Comparison of ENCODE assay signal across 1 cellular context in genomic region chr7:103148994-103149807, GRCh38.
A peak's percentile ranks its signal among the peaks of the same experiment; 100 is the strongest.
TF ChIP-seq lines count a peak whose summit lies in the region.

Gene NAPEPLD, minus strand, starts transcription at chr7:103149099. Its CDS starts 20,323 bp downstream, at chr7:103128776.

TF ChIP-seq in HepG2, 621 proteins besides CTCF, POLR2A, EP300 and RAD21 (continued from another document and continues in another):
- no peak for TF ChIP-seq HMG20B (CRISPR knock-in tag; conservative IDR thresholded peaks at IDR 0.05)
- peak; percentile 82 for TF ChIP-seq KDM2A (CRISPR knock-in tag; IDR thresholded peaks at IDR 0.05; ENCODE audit: borderline replicate concordance, low read depth)
- TF ChIP-seq ZNF737 (CRISPR knock-in tag; IDR thresholded peaks at IDR 0.05; ENCODE audit: borderline replicate concordance), result peak; percentile 84
- TF ChIP-seq BATF2 (CRISPR knock-in tag; IDR thresholded peaks at IDR 0.05), result 0 out of 2 replicates have a peak, but pooled peaks have one; percentile 14
- peak; percentile 74; the same call in 1 of the 2 replicates for TF ChIP-seq ZXDC (CRISPR knock-in tag; IDR thresholded peaks at IDR 0.05)
- TF ChIP-seq ZNF512 (CRISPR knock-in tag; IDR thresholded peaks at IDR 0.05), result no peak
- TF ChIP-seq HOXD1 (CRISPR knock-in tag; IDR thresholded peaks at IDR 0.05), result no peak; the same call in 1 of the 2 replicates
- no peak for TF ChIP-seq LRRFIP1 (CRISPR knock-in tag; conservative IDR thresholded peaks at IDR 0.05)
- 0 out of 2 replicates have a peak, but pooled peaks have one; percentile 30 for TF ChIP-seq SALL2 (CRISPR knock-in tag; IDR thresholded peaks at IDR 0.05)
- TF ChIP-seq NFAT5 (CRISPR knock-in tag; IDR thresholded peaks at IDR 0.05), result no peak
- TF ChIP-seq SAP130 (CRISPR knock-in tag; IDR thresholded peaks at IDR 0.05; ENCODE audit: low read depth), result peak; percentile 54
- TF ChIP-seq FLYWCH1 (CRISPR knock-in tag; IDR thresholded peaks at IDR 0.05), result peak; percentile 89; the same call in 1 of the 2 replicates
- 0 out of 2 replicates have a peak, but pooled peaks have one; percentile 31 for TF ChIP-seq NFIC (IDR thresholded peaks at IDR 0.05; ENCODE audit: low read length)
- TF ChIP-seq TAF1 (CRISPR knock-in tag; IDR thresholded peaks at IDR 0.05), result peak; percentile 58; the same call in 1 of the 2 replicates
- 0 out of 2 replicates have a peak, but pooled peaks have one; percentile 33 for TF ChIP-seq ZNF552 (CRISPR knock-in tag; IDR thresholded peaks at IDR 0.05; ENCODE audit: borderline replicate concordance)
- 0 out of 2 replicates have a peak, but pooled peaks have one; percentile 16 for TF ChIP-seq ZFP36L1 (CRISPR knock-in tag; IDR thresholded peaks at IDR 0.05)
- TF ChIP-seq MAX (IDR thresholded peaks at IDR 0.05), result peak; percentile 87
- TF ChIP-seq FOXK1 (CRISPR knock-in tag; IDR thresholded peaks at IDR 0.05; ENCODE audit: borderline replicate concordance, low read depth), result no peak
- no peak for TF ChIP-seq HNRNPH1 (optimal IDR thresholded peaks at IDR 0.05; ENCODE audit: low read depth, low read length)
- TF ChIP-seq NFATC3 (CRISPR knock-in tag; IDR thresholded peaks at IDR 0.05), result peak; percentile 55; the same call in 1 of the 2 replicates
- no peak for TF ChIP-seq SMARCC2 (IDR thresholded peaks at IDR 0.05)
- TF ChIP-seq CBX5 (CRISPR knock-in tag; IDR thresholded peaks at IDR 0.05; ENCODE audit: borderline replicate concordance), result peak; percentile 70; the same call in 1 of the 2 replicates
- TF ChIP-seq RBFOX2 (IDR thresholded peaks at IDR 0.05; ENCODE audit: low read depth, low read length), result peak; percentile 97
- no peak for TF ChIP-seq ADNP (CRISPR knock-in tag; IDR thresholded peaks at IDR 0.05)
- peak; percentile 59; the same call in 1 of the 2 replicates for TF ChIP-seq NRL (CRISPR knock-in tag; IDR thresholded peaks at IDR 0.05; ENCODE audit: borderline replicate concordance)
- TF ChIP-seq ZNF772 (CRISPR knock-in tag; IDR thresholded peaks at IDR 0.05), result peak; percentile 15; the same call in 1 of the 2 replicates
- TF ChIP-seq ZNF274 (CRISPR knock-in tag; IDR thresholded peaks at IDR 0.05), result peak; percentile 82
- no peak for TF ChIP-seq ZNF446 (CRISPR knock-in tag; IDR thresholded peaks at IDR 0.05)
- no peak for TF ChIP-seq ZNF816 (CRISPR knock-in tag; IDR thresholded peaks at IDR 0.05; ENCODE audit: borderline replicate concordance)
- peak; percentile 65; the same call in 1 of the 2 replicates for TF ChIP-seq PHF20 (CRISPR knock-in tag; IDR thresholded peaks at IDR 0.05)
- no peak for TF ChIP-seq IRX3 (CRISPR knock-in tag; IDR thresholded peaks at IDR 0.05; ENCODE audit: borderline replicate concordance, low read depth)
- no peak for TF ChIP-seq NBN (conservative IDR thresholded peaks at IDR 0.05)
- no peak for TF ChIP-seq SKI (IDR thresholded peaks at IDR 0.05; ENCODE audit: partially characterized antibody)
- TF ChIP-seq ARID4A (CRISPR knock-in tag; IDR thresholded peaks at IDR 0.05; ENCODE audit: borderline replicate concordance), result peak; percentile 60; the same call in 1 of the 2 replicates
- TF ChIP-seq ZNF775 (CRISPR knock-in tag; IDR thresholded peaks at IDR 0.05; ENCODE audit: borderline replicate concordance), result no peak
- 0 out of 2 replicates have a peak, but pooled peaks have one; percentile 13 for TF ChIP-seq TMF1 (CRISPR knock-in tag; IDR thresholded peaks at IDR 0.05; ENCODE audit: low read depth)
- no peak for TF ChIP-seq ZNF343 (CRISPR knock-in tag; IDR thresholded peaks at IDR 0.05)
- no peak for TF ChIP-seq TBX3 (IDR thresholded peaks at IDR 0.05; ENCODE audit: borderline replicate concordance)
- no peak for TF ChIP-seq U2AF1 (optimal IDR thresholded peaks at IDR 0.05; ENCODE audit: low read depth, low read length)
- TF ChIP-seq HNF4A (CRISPR knock-in tag; IDR thresholded peaks at IDR 0.05), result peak; percentile 39; the same call in 1 of the 2 replicates
- TF ChIP-seq TARDBP (CRISPR knock-in tag; IDR thresholded peaks at IDR 0.05), result 0 out of 2 replicates have a peak, but pooled peaks have one; percentile 27
- peak; percentile 68; the same call in 1 of the 2 replicates for TF ChIP-seq ZNF317 (CRISPR knock-in tag; IDR thresholded peaks at IDR 0.05)
- TF ChIP-seq YEATS2 (CRISPR knock-in tag; IDR thresholded peaks at IDR 0.05; ENCODE audit: borderline replicate concordance), result peak; percentile 55
- TF ChIP-seq MED8 (CRISPR knock-in tag; IDR thresholded peaks at IDR 0.05; ENCODE audit: insufficient replicate concordance), result no peak
- peak; percentile 93 for TF ChIP-seq ZNF768 (CRISPR knock-in tag; IDR thresholded peaks at IDR 0.05)
- no peak for TF ChIP-seq ZNF549 (CRISPR knock-in tag; IDR thresholded peaks at IDR 0.05)
- TF ChIP-seq NR2F1 (CRISPR knock-in tag; IDR thresholded peaks at IDR 0.05), result 0 out of 4 replicates have a peak, but pooled peaks of 1 of the 2 experiments have one; percentile 36
- no peak for TF ChIP-seq ZNF337 (CRISPR knock-in tag; IDR thresholded peaks at IDR 0.05; ENCODE audit: borderline replicate concordance, low read depth)
- TF ChIP-seq CEBPG (CRISPR knock-in tag; IDR thresholded peaks at IDR 0.05), result no peak
